25 cellular contexts compared by ENCODE assay signal in genomic region chr11:66723693-66724092, GRCh38.
"Had no signal": no experiment of that assay in that cellular context is flagged by ENCODE, and none has a peak within 500 bp of the region (broad histone marks: within the 10 kb centered on the region; RNA-seq: fewer than 3 reads in every experiment).

No MANE protein-coding gene starts in this region.

- FAIRE-seq: astrocyte, endothelial cell of umbilical vein, keratinocyte, TTC549 had no signal

- H3K27ac ChIP-seq: colonic mucosa, esophagus muscularis mucosa, gastrocnemius medialis, heart left ventricle, neutrophil, sigmoid colon, thoracic aorta, vagina had no signal

- H3K9me3 ChIP-seq: colonic mucosa, esophagus muscularis mucosa, gastrocnemius medialis, heart left ventricle, neutrophil, sigmoid colon, thoracic aorta, vagina had no signal

- H3K27me3 ChIP-seq: dorsolateral prefrontal cortex, vagina had no signal

- H3K36me3 ChIP-seq: colonic mucosa, esophagus muscularis mucosa, gastrocnemius medialis, heart left ventricle, neutrophil, sigmoid colon, thoracic aorta, vagina had no signal

- H3K4me3 ChIP-seq: colonic mucosa, dorsolateral prefrontal cortex, esophagus muscularis mucosa, gastrocnemius medialis, heart left ventricle, sigmoid colon, thoracic aorta, vagina had no signal

- DNase-seq: activated CD4-positive, alpha-beta T cell treated with anti-CD3 and anti-CD28 coated beads for 1 hour; activated CD4-positive, alpha-beta T cell treated with anti-CD3 and anti-CD28 coated beads, Interleukin-2, amount 50 U/mL, for 1 hour; activated CD8-positive, alpha-beta memory T cell treated with anti-CD3 and anti-CD28 coated beads for 24 hours; activated CD8-positive, alpha-beta memory T cell treated with anti-CD3 and anti-CD28 coated beads, Interleukin-2, amount 50 U/mL, for 4 hours; activated naive CD4-positive, alpha-beta T cell; activated T-cell treated with anti-CD3 and anti-CD28 coated beads, Interleukin-2, amount 50 U/mL, for 24 hours; colonic mucosa; effector memory CD8-positive, alpha-beta T cell; gastrocnemius medialis; heart left ventricle; stimulated activated CD4-positive, alpha-beta T cell treated with anti-CD3 and anti-CD28 coated beads, Interleukin-2, amount 100 ng/mL, for 48 hours; stimulated activated CD8-positive, alpha-beta memory T cell treated with anti-CD3 and anti-CD28 coated beads, Interleukin-4, amount 100 ng/mL, for 48 hours; stimulated activated naive CD4-positive, alpha-beta T cell; T-cell had no signal

- ATAC-seq: activated T-helper 17 cell treated with anti-CD3 and anti-CD28 coated beads, Interleukin-2, amount 50 U/mL, for 72 hours; effector memory CD8-positive, alpha-beta T cell; gastrocnemius medialis; heart left ventricle; T-cell had no signal

- H3K4me1 ChIP-seq: colonic mucosa had no signal
